In genomic region chr3:63899997-63900396, GRCh38 we compare ENCODE assay signal across 19 cellular contexts. TPM values are rescaled to one million over a fixed set of nuclear protein-coding genes. Genes with fewer than 3 reads are reported as not detected.
DNase-seq lines count a peak whose midpoint lies in the region; ATAC-seq and FAIRE-seq lines count a peak whose summit lies in the region.
"Had no signal": no experiment of that assay in that cellular context is flagged by ENCODE, and none has a peak within 500 bp of the region (broad histone marks: within the 10 kb centered on the region; RNA-seq: fewer than 3 reads in every experiment).

No MANE protein-coding gene starts in this region.

- H3K36me3 Mint-ChIP-seq in activated naive CD4-positive, alpha-beta T cell treated with anti-CD3 and anti-CD28 coated beads, Interleukin-2, amount 10 ng/mL, durations not matched to agents 7 days and 5 days, result peaks cover 34% of the 10 kb centered on the region
- H3K36me3 Mint-ChIP-seq in activated T-helper 17 cell treated with anti-CD3 and anti-CD28 coated beads, Interleukin-2, amount 50 U/mL, for 72 hours (ENCODE audit: low read depth), result peaks cover 61% of the 10 kb centered on the region

- H3K27me3 Mint-ChIP-seq in activated naive CD4-positive, alpha-beta T cell treated with anti-CD3 and anti-CD28 coated beads, Interleukin-2, amount 10 ng/mL, durations not matched to agents 7 days and 5 days, result no peaks in the 10 kb centered on the region
- no peaks in the 10 kb centered on the region for H3K27me3 Mint-ChIP-seq in activated T-helper 17 cell treated with anti-CD3 and anti-CD28 coated beads, Interleukin-2, amount 50 U/mL, for 72 hours

- peaks cover 0 to 2% of the 10 kb centered on the region in 2 donors for H3K36me3 ChIP-seq in small intestine (ENCODE audit: control insufficient read depth in 2 of 2, insufficient read depth in 2 of 2, low read length in 2 of 2)

- no peak overlapping the region for H3K4me3 ChIP-seq in small intestine (ENCODE audit: low read depth in 1 of 2, low read length in 2 of 2)
- H3K4me3 ChIP-seq: GM23248, K562 had no signal

- H3K4me3 Mint-ChIP-seq in activated naive CD4-positive, alpha-beta T cell treated with anti-CD3 and anti-CD28 coated beads, Interleukin-2, amount 10 ng/mL, durations not matched to agents 7 days and 5 days, result no peak overlapping the region
- H3K4me3 Mint-ChIP-seq in activated T-helper 17 cell treated with anti-CD3 and anti-CD28 coated beads, Interleukin-2, amount 50 U/mL, for 72 hours, result peak overlapping the region; percentile 11

- peak overlapping the region; percentile 15 for H3K27ac Mint-ChIP-seq in activated naive CD4-positive, alpha-beta T cell treated with anti-CD3 and anti-CD28 coated beads, Interleukin-2, amount 10 ng/mL, durations not matched to agents 7 days and 5 days
- peak overlapping the region; percentile 16 for H3K27ac Mint-ChIP-seq in activated T-helper 17 cell treated with anti-CD3 and anti-CD28 coated beads, Interleukin-2, amount 50 U/mL, for 72 hours

- peak; percentile 78 for ATAC-seq in activated T-helper 17 cell treated with anti-CD3 and anti-CD28 coated beads, Interleukin-2, amount 50 U/mL, for 72 hours (replicated peaks)
- ATAC-seq in HG03521 (IDR thresholded peaks at IDR 0.05; ENCODE audit: unreplicated experiment), result no peak
- ATAC-seq in HG02970 (IDR thresholded peaks at IDR 0.05; ENCODE audit: low FRiP score, unreplicated experiment), result no peak
- ATAC-seq: HCT116, K562 had no signal

- CTCF ChIA-PET in activated naive CD4-positive, alpha-beta T cell treated with anti-CD3 and anti-CD28 coated beads, Interleukin-2, amount 10 ng/mL, durations not matched to agents 7 days and 5 days (lab: Charles Lee), result interaction anchor here (0.6 kb wide), 1 partner anchor 58 kb away, joined by 3 read pairs; no protein-coding TSS in a partner anchor

- peaks cover 0 to 3% of the 10 kb centered on the region in 2 donors for H3K4me1 ChIP-seq in small intestine (ENCODE audit: control insufficient read depth in 2 of 2, insufficient read depth in 1 of 2, low read depth in 1 of 2, low read length in 1 of 2)

- H3K27me3 ChIP-seq in small intestine (ENCODE audit: control insufficient read depth in 2 of 2, insufficient read depth in 2 of 2, low read length in 2 of 2), result no peaks in the 10 kb centered on the region

- H3K4me1 Mint-ChIP-seq in activated naive CD4-positive, alpha-beta T cell treated with anti-CD3 and anti-CD28 coated beads, Interleukin-2, amount 10 ng/mL, durations not matched to agents 7 days and 5 days, result peaks cover 21% of the 10 kb centered on the region
- peaks cover 21% of the 10 kb centered on the region for H3K4me1 Mint-ChIP-seq in activated T-helper 17 cell treated with anti-CD3 and anti-CD28 coated beads, Interleukin-2, amount 50 U/mL, for 72 hours

- no peak for FAIRE-seq in small intestine (lab: Jason Lieb, UNC)
- FAIRE-seq: D721Med had no signal

- H3K9me3 ChIP-seq in small intestine (ENCODE audit: control insufficient read depth, low read depth), result no peaks in the 10 kb centered on the region

- no peaks in the 10 kb centered on the region for H3K9me3 Mint-ChIP-seq in activated naive CD4-positive, alpha-beta T cell treated with anti-CD3 and anti-CD28 coated beads, Interleukin-2, amount 10 ng/mL, durations not matched to agents 7 days and 5 days
- H3K9me3 Mint-ChIP-seq in activated T-helper 17 cell treated with anti-CD3 and anti-CD28 coated beads, Interleukin-2, amount 50 U/mL, for 72 hours, result no peaks in the 10 kb centered on the region

- no peak for DNase-seq in activated naive CD4-positive, alpha-beta T cell treated with anti-CD3 and anti-CD28 coated beads, Interleukin-2, amount 10 ng/mL, durations not matched to agents 7 days and 5 days
- DNase-seq in activated naive CD4-positive, alpha-beta T cell treated with anti-CD3 and anti-CD28 coated beads, Interleukin-2, amount 50 U/mL, for 16 hours, result no peak
- DNase-seq in MV-4-11 (lab: John Stamatoyannopoulos, UW) (peak; percentile 9), small intestine (peak; percentile 11)
- DNase-seq: DND-41, GDM1, GM23248, NCI-H1436 treated with DMSO at 0.1 percent for 48 hours, NCI-H526 had no signal

- 79 to 82% (median 81%) methylated on average over 5 of the region's 5 CpGs for WGBS in small intestine, 3 donors

- H3K27ac ChIP-seq in small intestine (ENCODE audit: low read depth in 1 of 2, low read length in 1 of 2), result no peak overlapping the region
- H3K27ac ChIP-seq: GM23248, HL-60 had no signal

RNA-seq across cellular contexts. Expression of gene SCAANT1, which starts 12.2 kb away (rescaled TPM):
- 1 to 10 TPM in 1 of 2 donors, not detected in 1; 2.4 TPM for total RNA-seq in activated T-helper 17 cell treated with anti-CD3 and anti-CD28 coated beads, Interleukin-2, amount 50 U/mL, for 72 hours
- not detected for polyA plus RNA-seq in small intestine
- total RNA-seq: A673, GM23248, K562, OCI-LY7, RPMI7951 had no signal
- polyA plus RNA-seq: GM23248, K562 had no signal

RNA-seq across cellular contexts. Expression of gene ATXN7, which starts 36.3 kb away (rescaled TPM):
- total RNA-seq in activated T-helper 17 cell treated with anti-CD3 and anti-CD28 coated beads, Interleukin-2, amount 50 U/mL, for 72 hours, result 10 to 100 TPM; 38.6 to 50.2 TPM
- 1 to 10 TPM; 2.4 to 6.0 (median 4.7) TPM for polyA plus RNA-seq in small intestine

RNA-seq across cellular contexts. Expression of gene THOC7, which starts 36.4 kb away (rescaled TPM):
- total RNA-seq in activated T-helper 17 cell treated with anti-CD3 and anti-CD28 coated beads, Interleukin-2, amount 50 U/mL, for 72 hours, result 10 to 100 TPM; 40.9 to 64.2 TPM
- polyA plus RNA-seq in small intestine, result 100 to 1,000 TPM in 1 of 3 donors, 10 to 100 TPM in 2; 77.0 to 114 (median 93.8) TPM

Comparison
In these comparisons a context has a peak if more than half of its experiments do, and no peak if none do; other contexts are left out.
1. DNase-seq: peak in MV-4-11 (single experiment) and small intestine (single experiment); none in activated naive CD4-positive, alpha-beta T cell treated with anti-CD3 and anti-CD28 coated beads, Interleukin-2, amount 10 ng/mL, durations not matched to agents 7 days and 5 days (single experiment) and activated naive CD4-positive, alpha-beta T cell treated with anti-CD3 and anti-CD28 coated beads, Interleukin-2, amount 50 U/mL, for 16 hours (single experiment).